In genomic region chr16:57447142-57447962, GRCh38 we compare ENCODE assay signal across 8 cellular contexts. TPM values are rescaled to one million over a fixed set of nuclear protein-coding genes. Genes with fewer than 3 reads are reported as not detected.
DNase-seq lines count a peak whose midpoint lies in the region; ATAC-seq and TF ChIP-seq lines count a peak whose summit lies in the region.

TSS of gene CIAPIN1 (minus strand) at chr16:57447385. CDS start at chr16:57440928, 6,457 bp downstream.
TSS of gene COQ9 (plus strand) at chr16:57447479. CDS start at chr16:57447506, 27 bp downstream.

- H3K4me3 Mint-ChIP-seq in activated T-cell treated with anti-CD3 and anti-CD28 coated beads, Interleukin-2, amount 50 U/mL, for 24 hours, result peak within 1 kb of the TSS; percentile 95

- peaks cover 0 to 6% of the 10 kb centered on the region in 2 donors for H3K4me1 ChIP-seq in esophagus (ENCODE audit: control insufficient read depth in 2 of 2, insufficient read depth in 2 of 2, low read length in 1 of 2)
- peaks cover 24% of the 10 kb centered on the region for H3K4me1 ChIP-seq in muscle layer of colon (ENCODE audit: insufficient read depth, low read length)

- H3K36me3 Mint-ChIP-seq in activated T-cell treated with anti-CD3 and anti-CD28 coated beads, Interleukin-2, amount 50 U/mL, for 24 hours (ENCODE audit: low read depth), result peaks cover 68% of the 10 kb centered on the region

- peaks cover 0 to 3% of the 10 kb centered on the region in 2 donors for H3K36me3 ChIP-seq in esophagus (ENCODE audit: control insufficient read depth in 2 of 2, insufficient read depth in 2 of 2, low read length in 1 of 2)
- peaks cover 14% of the 10 kb centered on the region for H3K36me3 ChIP-seq in muscle layer of colon (ENCODE audit: insufficient read depth, low read length)

- no peaks in the 10 kb centered on the region for H3K27me3 ChIP-seq in esophagus (ENCODE audit: control insufficient read depth in 1 of 2, insufficient read depth in 2 of 2, low read length in 2 of 2)
- H3K27me3 ChIP-seq in muscle layer of colon (ENCODE audit: control insufficient read depth in 1 of 2, insufficient read depth in 2 of 2, low read length in 2 of 2), result no peaks in the 10 kb centered on the region

- peak within 1 kb of the TSS; percentile 91 for H3K9ac ChIP-seq in muscle layer of colon (ENCODE audit: low read length)

- no peaks in the 10 kb centered on the region for H3K27me3 Mint-ChIP-seq in activated T-cell treated with anti-CD3 and anti-CD28 coated beads, Interleukin-2, amount 50 U/mL, for 24 hours

- H3K27ac Mint-ChIP-seq in activated T-cell treated with anti-CD3 and anti-CD28 coated beads, Interleukin-2, amount 50 U/mL, for 24 hours, result peak within 1 kb of the TSS; percentile 96

- in situ Hi-C loops in KBM-7 (cut with MboI; ENCODE audit: low pct_unique_long_range_greater_than_20kb, low sequenced_read_pairs), result no loop called here

- peaks cover 47% of the 10 kb centered on the region for H3K4me1 Mint-ChIP-seq in activated T-cell treated with anti-CD3 and anti-CD28 coated beads, Interleukin-2, amount 50 U/mL, for 24 hours (ENCODE audit: low read depth)

- WGBS in esophagus, 2 donors, result 0% methylated on average over 54 to 70 of the region's 70 CpGs

- ATAC-seq in GM21717 (IDR thresholded peaks at IDR 0.05; ENCODE audit: unreplicated experiment), result peak; percentile 98

- no peaks in the 10 kb centered on the region for H3K9me3 ChIP-seq in esophagus (ENCODE audit: control insufficient read depth in 2 of 2, insufficient read depth in 1 of 2, low read depth in 1 of 2, low read length in 1 of 2)
- H3K9me3 ChIP-seq in muscle layer of colon (ENCODE audit: low read length), result no peaks in the 10 kb centered on the region

- DNase-seq in DMS53 (lab: John Stamatoyannopoulos, UW), result peak; percentile 99
- DNase-seq in KBM-7, result peak; percentile 92
- peak; percentile 93 for DNase-seq in activated T-cell treated with anti-CD3 and anti-CD28 coated beads, Interleukin-2, amount 50 U/mL, for 24 hours
- peak; percentile 81 to 82 for DNase-seq in stimulated activated CD8-positive, alpha-beta memory T cell treated with anti-CD3 and anti-CD28 coated beads, Interleukin-7, amount 100 ng/mL, for 1 hour (ENCODE audit: low read depth in 2 of 2)

- H3K27ac ChIP-seq in esophagus (ENCODE audit: low read depth in 2 of 2, low read length in 1 of 2) (peak within 1 kb of the TSS; percentile 87 to 93), muscle layer of colon (ENCODE audit: low read depth, low read length) (peak within 1 kb of the TSS; percentile 97)

- H3K4me3 ChIP-seq in esophagus (ENCODE audit: low read depth in 1 of 2, low read length in 2 of 2), result peak within 1 kb of the TSS; percentile 96 to 97
- peak within 1 kb of the TSS; percentile 78 to 97 for H3K4me3 ChIP-seq in muscle layer of colon (ENCODE audit: low read depth in 1 of 2, low read length in 2 of 2)

- H3K9me3 Mint-ChIP-seq in activated T-cell treated with anti-CD3 and anti-CD28 coated beads, Interleukin-2, amount 50 U/mL, for 24 hours, result no peaks in the 10 kb centered on the region

TF ChIP-seq in PFSK-1, 5 proteins besides CTCF, POLR2A, EP300 and RAD21:
- TF ChIP-seq POLR2AphosphoS5 (IDR thresholded peaks at IDR 0.05; ENCODE audit: low read depth, low read length) (peak; percentile 93), FOXP2 (optimal IDR thresholded peaks at IDR 0.05; ENCODE audit: borderline replicate concordance, extremely low read depth, extremely low read length, insufficient read depth) (peak; percentile 16), SIN3A (IDR thresholded peaks at IDR 0.05; ENCODE audit: borderline replicate concordance, insufficient read depth, low read length) (peak; percentile 81; the same call in 1 of the 2 replicates), REST (IDR thresholded peaks at IDR 0.05; ENCODE audit: insufficient read depth in 1 of 2, low read depth in 2 of 2, low read length in 2 of 2) (peak; percentile 24 to 55; a peak in 1 of 4 replicates), TAF1 (IDR thresholded peaks at IDR 0.05; ENCODE audit: borderline replicate concordance, insufficient read depth, low read length) (peak; percentile 99)

RNA-seq across cellular contexts. Expression of gene CIAPIN1, which starts in this region (rescaled TPM):
- 43.3 TPM for polyA plus RNA-seq in PFSK-1 (2012; ENCODE audit: insufficient read length, low read depth)
- polyA plus RNA-seq in esophagus, result 10 to 100 TPM; 11.7 to 31.6 TPM

RNA-seq across cellular contexts. Expression of gene COQ9, which starts in this region (rescaled TPM):
- polyA plus RNA-seq in PFSK-1 (2012; ENCODE audit: insufficient read length, low read depth), result 61.0 TPM
- polyA plus RNA-seq in esophagus, result 10 to 100 TPM; 56.1 to 70.3 TPM

Comparison
In these comparisons a context has a peak if more than half of its experiments do, and no peak if none do; other contexts are left out.
1. Peak in every context shown above with its lines: DNase-seq, ATAC-seq, H3K4me3 ChIP-seq and H3K27ac ChIP-seq.